Comparison of ENCODE assay signal across 9 cellular contexts in genomic region chrX:109889289-109890006, GRCh38.
DNase-seq lines count a peak whose midpoint lies in the region; ATAC-seq and TF ChIP-seq lines count a peak whose summit lies in the region.
"Had no signal": no experiment of that assay in that cellular context is flagged by ENCODE, and none has a peak within 500 bp of the region (broad histone marks: within the 10 kb centered on the region; RNA-seq: fewer than 3 reads in every experiment).

No MANE protein-coding gene starts in this region.

- no peak for DNase-seq in activated naive CD8-positive, alpha-beta T cell treated with anti-CD3 and anti-CD28 coated beads, Interleukin-2, amount 50 U/mL, for 24 hours
- DNase-seq in activated naive CD8-positive, alpha-beta T cell treated with anti-CD3 and anti-CD28 coated beads for 36 hours = no peak
- DNase-seq in NB4 (ENCODE audit: low read depth) (peak; percentile 84), fibroblast of peridontal ligament (ENCODE audit: extremely low read depth) (peak; percentile 54), T1000 (lab: John Stamatoyannopoulos, UW) (no peak), prostate gland (ENCODE audit: low spot score) (no peak), mucosa of gallbladder (ENCODE audit: low spot score) (no peak)
- peak; percentile 10 for DNase-seq in stimulated activated naive B cell treated with anti-CD40 and anti-IgM and Interleukin-4, amounts not matched to agents 10 μg/mL and 1 μg/mL and 100 μg/mL, for 72 hours
- DNase-seq: CD4-positive, CD25-positive, alpha-beta regulatory T cell had no signal

- intact Hi-C loops in prostate gland (cut with DNase I) = loop anchor here (10.0 kb wide), 1 partner anchor 405 kb away; the partner anchor contains the start of gene GUCY2F

- no peaks in the 10 kb centered on the region for H3K9me3 Mint-ChIP-seq in activated naive CD8-positive, alpha-beta T cell treated with anti-CD3 and anti-CD28 coated beads, Interleukin-2, amount 50 U/mL, for 24 hours
- no peaks in the 10 kb centered on the region for H3K9me3 Mint-ChIP-seq in activated naive CD8-positive, alpha-beta T cell treated with anti-CD3 and anti-CD28 coated beads for 36 hours
- H3K9me3 Mint-ChIP-seq in stimulated activated naive B cell treated with anti-CD40 and anti-IgM and Interleukin-4, amounts not matched to agents 10 μg/mL and 1 μg/mL and 100 μg/mL, for 72 hours = no peaks in the 10 kb centered on the region

- peak; percentile 38 for TF ChIP-seq CTCF in NB4 (IDR thresholded peaks at IDR 0.05; ENCODE audit: low read depth, low read length)
- no peak for TF ChIP-seq CTCF in prostate gland (IDR thresholded peaks at IDR 0.05)

- H3K4me1 Mint-ChIP-seq in activated naive CD8-positive, alpha-beta T cell treated with anti-CD3 and anti-CD28 coated beads, Interleukin-2, amount 50 U/mL, for 24 hours = peaks cover 6% of the 10 kb centered on the region
- peaks cover 2% of the 10 kb centered on the region for H3K4me1 Mint-ChIP-seq in activated naive CD8-positive, alpha-beta T cell treated with anti-CD3 and anti-CD28 coated beads for 36 hours
- H3K4me1 Mint-ChIP-seq in stimulated activated naive B cell treated with anti-CD40 and anti-IgM and Interleukin-4, amounts not matched to agents 10 μg/mL and 1 μg/mL and 100 μg/mL, for 72 hours = peaks cover 15 to 29% of the 10 kb centered on the region in 2 donors
- H3K4me1 Mint-ChIP-seq: CD4-positive, CD25-positive, alpha-beta regulatory T cell had no signal

- 52% methylated on average over 4 of the region's 4 CpGs for WGBS in prostate gland

- H3K27ac ChIP-seq in prostate gland = no peak overlapping the region

- no peaks in the 10 kb centered on the region for H3K27me3 Mint-ChIP-seq in activated naive CD8-positive, alpha-beta T cell treated with anti-CD3 and anti-CD28 coated beads, Interleukin-2, amount 50 U/mL, for 24 hours
- no peaks in the 10 kb centered on the region for H3K27me3 Mint-ChIP-seq in activated naive CD8-positive, alpha-beta T cell treated with anti-CD3 and anti-CD28 coated beads for 36 hours
- H3K27me3 Mint-ChIP-seq in stimulated activated naive B cell treated with anti-CD40 and anti-IgM and Interleukin-4, amounts not matched to agents 10 μg/mL and 1 μg/mL and 100 μg/mL, for 72 hours = peaks cover 0 to 9% of the 10 kb centered on the region in 2 donors

- no peak for TF ChIP-seq POLR2A in NB4 (IDR thresholded peaks at IDR 0.05; ENCODE audit: extremely low read depth, insufficient read length)
- TF ChIP-seq POLR2A in prostate gland (IDR thresholded peaks at IDR 0.05) = no peak

- H3K9me3 ChIP-seq in prostate gland = no peaks in the 10 kb centered on the region

- no peaks in the 10 kb centered on the region for H3K36me3 ChIP-seq in prostate gland

- no peaks in the 10 kb centered on the region for H3K27me3 ChIP-seq in prostate gland (replicated peaks; ENCODE audit: insufficient read depth)

- peak overlapping the region; percentile 49 for H3K27ac Mint-ChIP-seq in activated naive CD8-positive, alpha-beta T cell treated with anti-CD3 and anti-CD28 coated beads, Interleukin-2, amount 50 U/mL, for 24 hours
- H3K27ac Mint-ChIP-seq in activated naive CD8-positive, alpha-beta T cell treated with anti-CD3 and anti-CD28 coated beads for 36 hours = no peak overlapping the region
- peak overlapping the region; percentile 37 for H3K27ac Mint-ChIP-seq in stimulated activated naive B cell treated with anti-CD40 and anti-IgM and Interleukin-4, amounts not matched to agents 10 μg/mL and 1 μg/mL and 100 μg/mL, for 72 hours
- H3K27ac Mint-ChIP-seq: CD4-positive, CD25-positive, alpha-beta regulatory T cell had no signal

- no peaks in the 10 kb centered on the region for H3K36me3 Mint-ChIP-seq in activated naive CD8-positive, alpha-beta T cell treated with anti-CD3 and anti-CD28 coated beads, Interleukin-2, amount 50 U/mL, for 24 hours (ENCODE audit: low read depth)
- H3K36me3 Mint-ChIP-seq in activated naive CD8-positive, alpha-beta T cell treated with anti-CD3 and anti-CD28 coated beads for 36 hours = no peaks in the 10 kb centered on the region
- H3K36me3 Mint-ChIP-seq in stimulated activated naive B cell treated with anti-CD40 and anti-IgM and Interleukin-4, amounts not matched to agents 10 μg/mL and 1 μg/mL and 100 μg/mL, for 72 hours = no peaks in the 10 kb centered on the region
- H3K36me3 Mint-ChIP-seq: CD4-positive, CD25-positive, alpha-beta regulatory T cell had no signal

- no peak overlapping the region for H3K4me3 Mint-ChIP-seq in activated naive CD8-positive, alpha-beta T cell treated with anti-CD3 and anti-CD28 coated beads, Interleukin-2, amount 50 U/mL, for 24 hours
- H3K4me3 Mint-ChIP-seq in activated naive CD8-positive, alpha-beta T cell treated with anti-CD3 and anti-CD28 coated beads for 36 hours = no peak overlapping the region
- H3K4me3 Mint-ChIP-seq in stimulated activated naive B cell treated with anti-CD40 and anti-IgM and Interleukin-4, amounts not matched to agents 10 μg/mL and 1 μg/mL and 100 μg/mL, for 72 hours = peak overlapping the region; percentile 41 to 55
- H3K4me3 Mint-ChIP-seq: CD4-positive, CD25-positive, alpha-beta regulatory T cell had no signal

- peak overlapping the region; percentile 23 for H3K4me3 ChIP-seq in NB4 (ENCODE audit: low read depth, low read length)
- no peak overlapping the region for H3K4me3 ChIP-seq in prostate gland

- no peak for ATAC-seq in activated naive CD8-positive, alpha-beta T cell treated with anti-CD3 and anti-CD28 coated beads, Interleukin-2, amount 50 U/mL, for 24 hours
- ATAC-seq in stimulated activated naive B cell treated with anti-CD40 and anti-IgM and Interleukin-4, amounts not matched to agents 10 μg/mL and 1 μg/mL and 100 μg/mL, for 72 hours (replicated peaks) = peak; percentile 86 to 87

- no peaks in the 10 kb centered on the region for H3K4me1 ChIP-seq in prostate gland (replicated peaks)

Comparison
In these comparisons a context has a peak if more than half of its experiments do, and no peak if none do; other contexts are left out.
1. DNase-seq: peak in NB4 (single experiment), fibroblast of peridontal ligament (single experiment) and stimulated activated naive B cell treated with anti-CD40 and anti-IgM and Interleukin-4, amounts not matched to agents 10 μg/mL and 1 μg/mL and 100 μg/mL, for 72 hours (single experiment); none in activated naive CD8-positive, alpha-beta T cell treated with anti-CD3 and anti-CD28 coated beads, Interleukin-2, amount 50 U/mL, for 24 hours (single experiment), activated naive CD8-positive, alpha-beta T cell treated with anti-CD3 and anti-CD28 coated beads for 36 hours (single experiment), T1000 (single experiment), prostate gland (single experiment) and mucosa of gallbladder (single experiment).
2. H3K4me3 Mint-ChIP-seq: peak in stimulated activated naive B cell treated with anti-CD40 and anti-IgM and Interleukin-4, amounts not matched to agents 10 μg/mL and 1 μg/mL and 100 μg/mL, for 72 hours (2 of 2); none in activated naive CD8-positive, alpha-beta T cell treated with anti-CD3 and anti-CD28 coated beads, Interleukin-2, amount 50 U/mL, for 24 hours (single experiment) and activated naive CD8-positive, alpha-beta T cell treated with anti-CD3 and anti-CD28 coated beads for 36 hours (single experiment).